15 cellular contexts compared by ENCODE assay signal in the genomic region with DNA sequence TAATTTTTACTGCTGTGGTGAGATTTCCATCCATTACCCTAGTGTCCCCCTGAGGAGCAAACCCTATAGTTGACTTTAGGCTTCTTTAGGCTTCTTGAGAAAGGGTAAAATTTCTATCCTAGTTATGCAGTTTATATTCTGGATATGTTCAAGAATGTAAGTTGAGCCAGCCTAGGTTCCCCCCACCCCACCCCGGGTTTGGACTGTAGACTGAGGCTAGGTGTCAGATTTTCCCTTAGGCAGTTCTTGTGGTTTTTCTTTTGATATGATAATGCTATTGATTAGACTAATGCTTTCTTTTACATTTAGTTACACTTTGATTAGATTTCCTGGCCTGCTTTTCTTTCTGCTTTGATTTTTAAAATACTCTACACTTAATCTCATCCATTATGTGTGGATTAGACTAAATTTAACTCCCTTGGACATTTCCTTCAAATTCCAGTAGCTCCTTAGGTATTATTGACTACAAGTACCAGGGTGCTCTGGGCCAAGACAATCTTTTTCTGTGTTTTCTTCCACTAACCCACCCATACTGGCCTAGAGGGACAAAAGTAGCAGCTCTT.
"Had no signal": no experiment of that assay in that cellular context is flagged by ENCODE, and none has a peak within 500 bp of the region (broad histone marks: within the 10 kb centered on the region; RNA-seq: fewer than 3 reads in every experiment).

No MANE protein-coding gene starts in this region.

- H3K27ac ChIP-seq: esophagus squamous epithelium, pancreas, sigmoid colon, transverse colon had no signal

- H3K9me3 ChIP-seq: esophagus squamous epithelium, pancreas, sigmoid colon, transverse colon had no signal

- H3K27ac Mint-ChIP-seq: activated naive CD8-positive, alpha-beta T cell treated with anti-CD3 and anti-CD28 coated beads, Interleukin-2, amount 10 ng/mL, durations not matched to agents 7 days and 5 days; stimulated activated memory B cell treated with anti-CD40 and anti-IgM and Interleukin-4, amounts not matched to agents 10 μg/mL and 1 μg/mL and 100 μg/mL, for 72 hours had no signal

- H3K36me3 ChIP-seq: pancreas, sigmoid colon, transverse colon had no signal

- H3K4me3 Mint-ChIP-seq: activated naive CD8-positive, alpha-beta T cell treated with anti-CD3 and anti-CD28 coated beads, Interleukin-2, amount 10 ng/mL, durations not matched to agents 7 days and 5 days; stimulated activated memory B cell treated with anti-CD40 and anti-IgM and Interleukin-4, amounts not matched to agents 10 μg/mL and 1 μg/mL and 100 μg/mL, for 72 hours had no signal

- H3K4me3 ChIP-seq: esophagus squamous epithelium, pancreas, sigmoid colon, transverse colon had no signal

- H3K4me1 ChIP-seq: pancreas, sigmoid colon, transverse colon had no signal

- H3K9me3 Mint-ChIP-seq: activated naive CD8-positive, alpha-beta T cell treated with anti-CD3 and anti-CD28 coated beads, Interleukin-2, amount 10 ng/mL, durations not matched to agents 7 days and 5 days; stimulated activated memory B cell treated with anti-CD40 and anti-IgM and Interleukin-4, amounts not matched to agents 10 μg/mL and 1 μg/mL and 100 μg/mL, for 72 hours had no signal

- ATAC-seq: left lobe of liver; pancreas; stimulated activated memory B cell treated with anti-CD40 and anti-IgM and Interleukin-4, amounts not matched to agents 10 μg/mL and 1 μg/mL and 100 μg/mL, for 72 hours had no signal

- DNase-seq: activated effector memory CD4-positive, alpha-beta T cell treated with anti-CD3 and anti-CD28 coated beads, Interleukin-2, amount 50 U/mL, for 16 hours; activated naive CD8-positive, alpha-beta T cell treated with anti-CD3 and anti-CD28 coated beads, Interleukin-2, amount 10 ng/mL, durations not matched to agents 7 days and 5 days; anterior cingulate cortex; cerebellar nuclear complex; effector CD8-positive, alpha-beta T cell; esophagus squamous epithelium; hippocampal formation; mammary epithelial cell; pancreas; sigmoid colon; substantia nigra; T-helper 9 cell; transverse colon had no signal

- H3K27me3 Mint-ChIP-seq: activated naive CD8-positive, alpha-beta T cell treated with anti-CD3 and anti-CD28 coated beads, Interleukin-2, amount 10 ng/mL, durations not matched to agents 7 days and 5 days; stimulated activated memory B cell treated with anti-CD40 and anti-IgM and Interleukin-4, amounts not matched to agents 10 μg/mL and 1 μg/mL and 100 μg/mL, for 72 hours had no signal

- H3K27me3 ChIP-seq: esophagus squamous epithelium, pancreas, sigmoid colon, transverse colon had no signal
